8 cellular contexts compared by ENCODE assay signal in the genomic region with DNA sequence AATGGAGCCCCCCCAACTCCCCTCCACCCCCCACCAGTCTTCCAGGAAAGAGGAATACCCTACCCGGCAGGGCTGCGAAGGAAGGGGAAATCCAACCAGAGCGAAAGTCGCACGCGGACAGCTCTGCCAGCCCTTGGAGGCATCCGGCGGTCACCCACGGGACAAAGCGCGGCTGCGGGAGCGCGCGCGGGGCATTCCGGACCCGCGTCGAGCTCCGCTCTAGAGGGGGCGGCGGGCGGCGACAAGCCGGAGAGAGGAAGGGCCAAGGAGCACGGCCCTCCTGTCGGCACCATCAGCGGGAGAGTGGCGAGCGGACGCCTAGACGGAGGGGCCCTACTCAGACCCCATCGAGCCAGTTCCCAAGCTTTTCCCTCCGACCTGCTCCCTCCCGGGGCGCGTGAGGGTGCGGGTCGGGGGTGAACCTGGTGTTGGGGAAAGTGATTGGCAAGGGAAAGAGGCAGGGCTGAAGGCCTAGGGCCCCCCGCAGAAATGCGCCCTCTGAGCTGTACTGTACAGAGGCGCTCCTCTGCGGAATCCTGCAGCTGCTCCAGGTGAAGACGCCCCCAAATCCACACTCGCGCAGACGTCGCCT. TPM values are rescaled to one million over a fixed set of nuclear protein-coding genes. Genes with fewer than 3 reads are reported as not detected.
DNase-seq lines count a peak whose midpoint lies in the region; ATAC-seq and TF ChIP-seq lines count a peak whose summit lies in the region.

No MANE protein-coding gene starts in this region.

- DNase-seq in GM13977 (ENCODE audit: low spot score) (peak; percentile 59), fibroblast of pulmonary artery (ENCODE audit: low read depth) (no peak), trophoblast cell (peak in 1 of 2 donors; percentile 30), occipital lobe (lab: John Stamatoyannopoulos, UW) (no peak), COLO829 (ENCODE audit: low spot score) (no peak)
- DNase-seq in effector CD4-positive, alpha-beta T cell: no peak

- peak overlapping the region; percentile 71 for H3K4me2 ChIP-seq in trophoblast cell (ENCODE audit: low read length)

- no peaks in the 10 kb centered on the region for H3K9me3 ChIP-seq in trophoblast cell (ENCODE audit: insufficient read depth, low read depth, low read length)

- TF ChIP-seq CTCF in GM13977 (IDR thresholded peaks at IDR 0.05; ENCODE audit: extremely low read depth, insufficient read depth, missing control alignments) (no peak), VCaP (conservative IDR thresholded peaks at IDR 0.05) (no peak), fibroblast of pulmonary artery (IDR thresholded peaks at IDR 0.05; ENCODE audit: low read length, missing control alignments) (no peak)

- no peak overlapping the region for H2AK5ac ChIP-seq in trophoblast cell (ENCODE audit: low read length)

- no peak overlapping the region for H3K9ac ChIP-seq in trophoblast cell (ENCODE audit: low read length)

- no peaks in the 10 kb centered on the region for H3K79me1 ChIP-seq in trophoblast cell (ENCODE audit: low read length)

- in situ Hi-C loops in GM13977 (cut with MboI; ENCODE audit: low pct_unique_long_range_greater_than_20kb, low sequenced_read_pairs, unreplicated experiment): no loop called here

- H3K79me2 ChIP-seq in trophoblast cell (ENCODE audit: control insufficient read depth, insufficient read depth, low read length, poor library complexity): no peaks in the 10 kb centered on the region

- H3K27ac ChIP-seq in VCaP (peak overlapping the region; percentile 59; the same call in 1 of the 2 replicates), trophoblast cell (ENCODE audit: low read depth, low read length) (no peak overlapping the region)

- no peak overlapping the region for H3K14ac ChIP-seq in trophoblast cell (ENCODE audit: low read length)

- H3K4ac ChIP-seq in trophoblast cell (ENCODE audit: low read depth, low read length): no peak overlapping the region

- H3K23ac ChIP-seq in trophoblast cell (ENCODE audit: low read length): no peak overlapping the region

- H3K27me3 ChIP-seq in trophoblast cell (ENCODE audit: insufficient read depth, low read length): peaks cover 43% of the 10 kb centered on the region

- peak overlapping the region; percentile 51 for H3K4me3 ChIP-seq in fibroblast of pulmonary artery (replicated peaks; ENCODE audit: low read depth, low read length)
- H3K4me3 ChIP-seq in trophoblast cell (ENCODE audit: low read depth, low read length): peak overlapping the region; percentile 32

- no peak overlapping the region for H2BK5ac ChIP-seq in trophoblast cell (ENCODE audit: low read depth, low read length, poor library complexity)

- no peak overlapping the region for H4K8ac ChIP-seq in trophoblast cell (ENCODE audit: low read depth, low read length)

- no peak overlapping the region for H2BK12ac ChIP-seq in trophoblast cell (ENCODE audit: low read length)

- H3K4me1 ChIP-seq in trophoblast cell (ENCODE audit: control insufficient read depth in 1 of 2, insufficient read depth in 2 of 2, low read length in 2 of 2): peaks cover 5 to 7% of the 10 kb centered on the region in 2 experiments

- H2BK120ac ChIP-seq in trophoblast cell (ENCODE audit: insufficient read depth, low read length, poor library complexity): no peak overlapping the region

- no peaks in the 10 kb centered on the region for H3K36me3 ChIP-seq in trophoblast cell (ENCODE audit: control insufficient read depth in 1 of 2, insufficient read depth in 2 of 2, low read length in 2 of 2)

- H3K18ac ChIP-seq in trophoblast cell (ENCODE audit: low read length): no peak overlapping the region

- no peak overlapping the region for H4K91ac ChIP-seq in trophoblast cell (ENCODE audit: low read depth, low read length)

- no peak overlapping the region for H4K12ac ChIP-seq in trophoblast cell (ENCODE audit: low read depth, low read length)

- peak; percentile 10 for ATAC-seq in HG02588 (IDR thresholded peaks at IDR 0.05; ENCODE audit: unreplicated experiment)

- peak overlapping the region; percentile 32 for H2AFZ ChIP-seq in trophoblast cell (ENCODE audit: insufficient read depth, low read length, poor library complexity)

- no CpG with 5 or more reads among the region's 49 CpGs for WGBS in trophoblast cell (ENCODE audit: extremely low coverage, insufficient coverage, insufficient read length)

RNA-seq across cellular contexts. Expression of a gene that starts 0.4 kb away (rescaled TPM):
- 0.07 and 0.08 TPM in 2 replicates for polyA plus RNA-seq in trophoblast cell (2013)
- 0.62 TPM for total RNA-seq in occipital lobe

RNA-seq across cellular contexts. Expression of a gene that starts 36.6 kb away (rescaled TPM):
- polyA plus RNA-seq in trophoblast cell (2013): 3.0 and 3.3 TPM in 2 replicates
- 1.1 TPM for total RNA-seq in occipital lobe
